10 cellular contexts compared by ENCODE assay signal in genomic region chr20:38842017-38842416, GRCh38. TPM values are rescaled to one million over a fixed set of nuclear protein-coding genes. Genes with fewer than 3 reads are reported as not detected.
DNase-seq lines count a peak whose midpoint lies in the region; ATAC-seq and TF ChIP-seq lines count a peak whose summit lies in the region.
"Had no signal": no experiment of that assay in that cellular context is flagged by ENCODE, and none has a peak within 500 bp of the region (broad histone marks: within the 10 kb centered on the region; RNA-seq: fewer than 3 reads in every experiment).

No MANE protein-coding gene starts in this region.

- peak; percentile 4 for ATAC-seq in GM18508 (IDR thresholded peaks at IDR 0.05; ENCODE audit: insufficient read depth, unreplicated experiment)
- ATAC-seq in GM21528 (IDR thresholded peaks at IDR 0.05; ENCODE audit: low FRiP score, unreplicated experiment), result peak; percentile 36
- ATAC-seq in HG03460 (IDR thresholded peaks at IDR 0.05; ENCODE audit: unreplicated experiment), result peak; percentile 28

- peak overlapping the region in 35 of 59 donors; percentile 3 to 89 (median 38) for H3K27ac ChIP-seq in dorsolateral prefrontal cortex
- H3K27ac ChIP-seq: thoracic aorta had no signal

- intact Hi-C loops in dorsolateral prefrontal cortex (cut with DNase I), result loop anchor here in 1 of 2 donors (5.0 kb wide), 1 partner anchor 40 kb away; no protein-coding TSS in a partner anchor

- no peak for DNase-seq in dorsolateral prefrontal cortex
- no peak for DNase-seq in DMS79 (lab: John Stamatoyannopoulos, UW)
- no peak for DNase-seq in AG20443 (ENCODE audit: low spot score)
- no peak for DNase-seq in NK-92 treated with Interleukin-12 subunit alpha and Interleukin-12 subunit beta, amount 100 ng/mL, for 24 hours (lab: John Stamatoyannopoulos, UW)
- no peak for DNase-seq in D341Med (ENCODE audit: low spot score)
- DNase-seq: right cardiac atrium had no signal

- H3K4me3 ChIP-seq in dorsolateral prefrontal cortex, result no peak overlapping the region
- H3K4me3 ChIP-seq: thoracic aorta had no signal

- no peak for TF ChIP-seq CTCF in dorsolateral prefrontal cortex (IDR thresholded peaks at IDR 0.05 in 54 of 56, conservative IDR thresholded peaks at IDR 0.05 in 2 of 56; ENCODE audit: low read depth in 1 of 56, partially characterized antibody in 56 of 56)

- no peaks in the 10 kb centered on the region for H3K27me3 ChIP-seq in dorsolateral prefrontal cortex

RNA-seq across cellular contexts. Expression of gene PPP1R16B, which starts 36.5 kb away (rescaled TPM):
- total RNA-seq in dorsolateral prefrontal cortex, result 100 to 1,000 TPM; 104 to 181 (median 137) TPM
